In the genomic region with DNA sequence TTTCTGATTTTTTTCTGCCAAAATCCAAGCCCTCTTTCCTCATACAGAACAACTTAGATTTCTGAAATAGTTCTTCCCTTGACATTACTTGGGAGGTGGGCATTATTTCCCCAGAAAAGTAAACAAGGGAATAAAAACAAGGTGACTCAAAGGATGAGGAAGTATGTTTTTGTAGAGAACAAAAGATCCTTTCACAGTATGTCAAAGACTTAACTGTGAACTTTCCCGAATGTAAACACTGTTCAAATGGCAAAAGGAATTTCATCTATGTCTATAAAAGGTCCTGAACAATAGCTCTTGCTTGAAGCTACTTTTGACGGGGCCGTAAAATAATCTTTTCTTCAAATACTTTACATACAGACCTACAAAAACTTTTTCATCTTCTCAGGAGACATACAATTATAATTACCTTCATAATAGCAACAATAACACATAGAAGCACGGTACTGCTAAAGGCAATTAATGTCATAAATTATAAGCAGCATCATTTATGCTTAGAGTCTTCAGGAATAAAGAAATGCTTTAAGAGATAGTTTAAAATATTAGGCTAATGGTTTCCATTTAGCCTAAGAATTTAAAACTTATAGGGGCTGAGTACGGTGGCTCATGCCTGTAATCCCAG, we compare ENCODE assay signal across 12 cellular contexts.
A peak's percentile ranks its signal among the peaks of the same experiment; 100 is the strongest.
DNase-seq lines count a peak whose midpoint lies in the region; ATAC-seq, FAIRE-seq and TF ChIP-seq lines count a peak whose summit lies in the region.
"Had no signal": no experiment of that assay in that cellular context is flagged by ENCODE, and none has a peak within 500 bp of the region (broad histone marks: within the 10 kb centered on the region; RNA-seq: fewer than 3 reads in every experiment).

No MANE protein-coding gene starts in this region.

- H3K79me1 ChIP-seq in neuronal stem cell (ENCODE audit: low read depth, low read length) = no peaks in the 10 kb centered on the region

- H3K14ac ChIP-seq in neuronal stem cell (ENCODE audit: low read length) = no peak overlapping the region

- H3K27ac ChIP-seq in RWPE2 (ENCODE audit: poor library complexity, severe bottlenecking) (peak overlapping the region; percentile 43), neuronal stem cell (replicated peaks; ENCODE audit: low read length) (no peak overlapping the region), vagina (no peak overlapping the region)
- H3K27ac ChIP-seq: spleen had no signal

- H4K91ac ChIP-seq in neuronal stem cell (ENCODE audit: low read depth, low read length, poor library complexity) = no peak overlapping the region

- H3K23ac ChIP-seq in neuronal stem cell (ENCODE audit: low read depth, low read length, poor library complexity) = no peak overlapping the region

- TF ChIP-seq POLR2A in vagina (IDR thresholded peaks at IDR 0.05) = no peak

- TF ChIP-seq CTCF in RWPE2 (IDR thresholded peaks at IDR 0.05; ENCODE audit: poor library complexity, severe bottlenecking) = no peak
- TF ChIP-seq CTCF in fibroblast of the aortic adventitia (IDR thresholded peaks at IDR 0.05; ENCODE audit: insufficient read depth, low read length) = no peak
- TF ChIP-seq CTCF in vagina (IDR thresholded peaks at IDR 0.05) = no peak

- H3K9me3 ChIP-seq in RWPE2 (ENCODE audit: severe bottlenecking) (no peaks in the 10 kb centered on the region), neuronal stem cell (replicated peaks in 1 of 2; ENCODE audit: control insufficient read depth in 2 of 2, insufficient read depth in 1 of 2, low read depth in 1 of 2, low read length in 2 of 2) (no peaks in the 10 kb centered on the region), vagina (no peaks in the 10 kb centered on the region)
- H3K9me3 ChIP-seq: spleen had no signal

- no peak overlapping the region for H2BK5ac ChIP-seq in neuronal stem cell (ENCODE audit: low read length)

- peak; percentile 86 for ATAC-seq in RWPE2 (ENCODE audit: low read depth)
- ATAC-seq: stimulated activated naive CD8-positive, alpha-beta T cell treated with anti-CD3 and anti-CD28 coated beads, Interleukin-15, amount 100 ng/mL, for 72 hours had no signal

- H3K4ac ChIP-seq in neuronal stem cell (ENCODE audit: low read length) = no peak overlapping the region

- peaks cover 37% of the 10 kb centered on the region for H3K4me1 ChIP-seq in RWPE2 (ENCODE audit: insufficient read depth, poor library complexity, severe bottlenecking)
- peaks cover 2 to 6% of the 10 kb centered on the region in 2 donors for H3K4me1 ChIP-seq in neuronal stem cell (ENCODE audit: control insufficient read depth in 2 of 2, insufficient read depth in 1 of 2, low read depth in 1 of 2, low read length in 2 of 2)
- H3K4me1 ChIP-seq in vagina = peaks cover 27% of the 10 kb centered on the region

- DNase-seq in RWPE2 (ENCODE audit: low spot score) (no peak), fibroblast of the aortic adventitia (ENCODE audit: low read depth) (peak; percentile 19), renal cortical epithelial cell (ENCODE audit: low read depth) (peak; percentile 93), neuronal stem cell (ENCODE audit: low spot score) (no peak), vagina (ENCODE audit: extremely low spot score in 2 of 2) (no peak), HUDEP-2 (lab: John Stamatoyannopoulos, UW; ENCODE audit: unreplicated experiment in 76 of 76) (no peak)
- DNase-seq in activated CD4-positive, CD25-positive, alpha-beta regulatory T cell treated with anti-CD3 and anti-CD28 coated beads, Interleukin-2, amount 50 U/mL, for 72 hours = no peak
- DNase-seq: anterior cingulate cortex; NCI-H1417 treated with DMSO at 0.1 percent for 48 hours; spleen; stimulated activated naive CD8-positive, alpha-beta T cell treated with anti-CD3 and anti-CD28 coated beads, Interleukin-15, amount 100 ng/mL, for 72 hours had no signal

- H3K36me3 ChIP-seq in RWPE2 (ENCODE audit: low read depth) = no peaks in the 10 kb centered on the region
- no peaks in the 10 kb centered on the region for H3K36me3 ChIP-seq in neuronal stem cell (replicated peaks in 1 of 2; ENCODE audit: control insufficient read depth in 2 of 2, insufficient read depth in 2 of 2, low read length in 2 of 2)
- no peaks in the 10 kb centered on the region for H3K36me3 ChIP-seq in vagina
- H3K36me3 ChIP-seq: spleen had no signal

- no peak overlapping the region for H2AK5ac ChIP-seq in neuronal stem cell (ENCODE audit: low read depth, low read length)

- H4K8ac ChIP-seq in neuronal stem cell (ENCODE audit: low read depth, low read length) = no peak overlapping the region

- intact Hi-C loops in vagina (cut with DNase I) = no loop called here

- H3K9ac ChIP-seq in neuronal stem cell (ENCODE audit: low read depth, low read length, poor library complexity) = no peak overlapping the region

- no peak overlapping the region for H3K4me2 ChIP-seq in neuronal stem cell (ENCODE audit: insufficient read depth, low read length, poor library complexity, severe bottlenecking)

- H3K18ac ChIP-seq in neuronal stem cell (ENCODE audit: low read length) = no peak overlapping the region

- peak; percentile 94 for FAIRE-seq in G401.6 (lab: Jason Lieb, UNC)

- H2BK15ac ChIP-seq in neuronal stem cell (ENCODE audit: low read length) = no peak overlapping the region

- H3K4me3 ChIP-seq in RWPE2 (ENCODE audit: severe bottlenecking) = no peak overlapping the region
- no peak overlapping the region for H3K4me3 ChIP-seq in fibroblast of the aortic adventitia (ENCODE audit: low read depth, low read length)
- H3K4me3 ChIP-seq in neuronal stem cell (ENCODE audit: low read length in 2 of 2) = no peak overlapping the region
- H3K4me3 ChIP-seq in vagina = no peak overlapping the region
- H3K4me3 ChIP-seq: spleen had no signal

- no peak overlapping the region for H2BK12ac ChIP-seq in neuronal stem cell (ENCODE audit: low read length)

- no CpG with 5 or more reads among the region's 5 CpGs for WGBS in neuronal stem cell (ENCODE audit: extremely low coverage in 2 of 2, insufficient read length in 2 of 2, insufficient replicate concordance in 1 of 2), 2 donors

- no peak overlapping the region for H2AFZ ChIP-seq in neuronal stem cell (ENCODE audit: low read length)

- H3K27me3 ChIP-seq in RWPE2 (ENCODE audit: insufficient read depth, poor library complexity, severe bottlenecking) (no peaks in the 10 kb centered on the region), neuronal stem cell (ENCODE audit: control insufficient read depth in 3 of 3, insufficient read depth in 3 of 3, low read depth in 1 of 3, low read length in 3 of 3) (no peaks in the 10 kb centered on the region), vagina (no peaks in the 10 kb centered on the region)
- H3K27me3 ChIP-seq: spleen had no signal

- no peak overlapping the region for H2BK120ac ChIP-seq in neuronal stem cell (ENCODE audit: low read depth, low read length)

Comparison
In these comparisons a context has a peak if more than half of its experiments do, and no peak if none do; other contexts are left out.
1. DNase-seq: peak in fibroblast of the aortic adventitia (single experiment) and renal cortical epithelial cell (single experiment); none in RWPE2 (single experiment), neuronal stem cell (single experiment), activated CD4-positive, CD25-positive, alpha-beta regulatory T cell treated with anti-CD3 and anti-CD28 coated beads, Interleukin-2, amount 50 U/mL, for 72 hours (single experiment), vagina (0 of 2) and HUDEP-2 (0 of 76).